Comparison of ENCODE assay signal across 23 cellular contexts in genomic region chr2:58890865-58891525, GRCh38.
"Had no signal": no experiment of that assay in that cellular context is flagged by ENCODE, and none has a peak within 500 bp of the region (broad histone marks: within the 10 kb centered on the region; RNA-seq: fewer than 3 reads in every experiment).

No MANE protein-coding gene starts in this region.

- H3K27me3 ChIP-seq: ascending aorta, colonic mucosa, gastroesophageal sphincter, heart left ventricle, neural progenitor cell, suprapubic skin, transverse colon, vagina had no signal

- H3K36me3 ChIP-seq: ascending aorta, colonic mucosa, gastroesophageal sphincter, heart left ventricle, neural progenitor cell, prostate gland, suprapubic skin, transverse colon, vagina had no signal

- H3K4me2 ChIP-seq: neural progenitor cell had no signal

- H3K9me3 ChIP-seq: ascending aorta, colonic mucosa, gastroesophageal sphincter, heart left ventricle, prostate gland, suprapubic skin, transverse colon, vagina had no signal

- H3K27ac Mint-ChIP-seq: activated naive CD4-positive, alpha-beta T cell treated with anti-CD3 and anti-CD28 coated beads, Interleukin-2, amount 10 ng/mL, durations not matched to agents 7 days and 5 days; neural progenitor cell; stimulated activated naive CD8-positive, alpha-beta T cell treated with anti-CD3 and anti-CD28 coated beads, Interleukin-15, Interleukin-2, amounts not matched to agents 100 ng/mL and 50 ng/mL, for 24 hours had no signal

- H3K4me1 Mint-ChIP-seq: activated naive CD4-positive, alpha-beta T cell treated with anti-CD3 and anti-CD28 coated beads, Interleukin-2, amount 10 ng/mL, durations not matched to agents 7 days and 5 days; central memory CD8-positive, alpha-beta T cell; naive thymus-derived CD4-positive, alpha-beta T cell; neural progenitor cell had no signal

- H2AFZ ChIP-seq: neural progenitor cell had no signal

- H3K4me3 ChIP-seq: ascending aorta, colonic mucosa, gastroesophageal sphincter, heart left ventricle, neural progenitor cell, prostate gland, skin epidermis, suprapubic skin, transverse colon, vagina had no signal

- H3K27me3 Mint-ChIP-seq: activated naive CD4-positive, alpha-beta T cell treated with anti-CD3 and anti-CD28 coated beads, Interleukin-2, amount 10 ng/mL, durations not matched to agents 7 days and 5 days; central memory CD8-positive, alpha-beta T cell; naive thymus-derived CD4-positive, alpha-beta T cell; stimulated activated naive CD8-positive, alpha-beta T cell treated with anti-CD3 and anti-CD28 coated beads, Interleukin-15, Interleukin-2, amounts not matched to agents 100 ng/mL and 50 ng/mL, for 24 hours had no signal

- H3K36me3 Mint-ChIP-seq: activated naive CD4-positive, alpha-beta T cell treated with anti-CD3 and anti-CD28 coated beads, Interleukin-2, amount 10 ng/mL, durations not matched to agents 7 days and 5 days; naive thymus-derived CD4-positive, alpha-beta T cell; neural progenitor cell had no signal

- H3K27ac ChIP-seq: ascending aorta, colonic mucosa, gastroesophageal sphincter, heart left ventricle, neural progenitor cell, prostate gland, skin epidermis, suprapubic skin, transverse colon, vagina had no signal

- DNase-seq: activated CD4-positive, alpha-beta T cell treated with anti-CD3 and anti-CD28 coated beads, Interleukin-2, amount 50 U/mL, for 1 hour; activated CD4-positive, CD25-positive, alpha-beta regulatory T cell treated with anti-CD3 and anti-CD28 coated beads, Interleukin-2, amount 50 U/mL, for 72 hours; activated CD8-positive, alpha-beta memory T cell treated with anti-CD3 and anti-CD28 coated beads, Interleukin-2, amount 50 U/mL, for 4 hours; activated naive CD4-positive, alpha-beta T cell treated with anti-CD3 and anti-CD28 coated beads, Interleukin-2, amount 10 ng/mL, durations not matched to agents 7 days and 5 days; activated T-cell treated with anti-CD3 and anti-CD28 coated beads, Interleukin-2, amount 50 U/mL, for 4 hours; colonic mucosa; heart left ventricle; kidney glomerular epithelial cell; left ventricle myocardium superior; naive thymus-derived CD4-positive, alpha-beta T cell; right cardiac atrium; T-helper 9 cell; transverse colon had no signal

- H3K9me3 Mint-ChIP-seq: activated naive CD4-positive, alpha-beta T cell treated with anti-CD3 and anti-CD28 coated beads, Interleukin-2, amount 10 ng/mL, durations not matched to agents 7 days and 5 days; activated T-cell treated with anti-CD3 and anti-CD28 coated beads, Interleukin-2, amount 50 U/mL, for 4 hours; neural progenitor cell; stimulated activated naive CD8-positive, alpha-beta T cell treated with anti-CD3 and anti-CD28 coated beads, Interleukin-15, Interleukin-2, amounts not matched to agents 100 ng/mL and 50 ng/mL, for 24 hours had no signal

- H3K4me3 Mint-ChIP-seq: activated naive CD4-positive, alpha-beta T cell treated with anti-CD3 and anti-CD28 coated beads, Interleukin-2, amount 10 ng/mL, durations not matched to agents 7 days and 5 days; activated T-cell treated with anti-CD3 and anti-CD28 coated beads, Interleukin-2, amount 50 U/mL, for 4 hours; central memory CD8-positive, alpha-beta T cell; naive thymus-derived CD4-positive, alpha-beta T cell; neural progenitor cell; stimulated activated naive CD8-positive, alpha-beta T cell treated with anti-CD3 and anti-CD28 coated beads, Interleukin-15, Interleukin-2, amounts not matched to agents 100 ng/mL and 50 ng/mL, for 24 hours had no signal

- ATAC-seq: activated T-cell treated with anti-CD3 and anti-CD28 coated beads, Interleukin-2, amount 50 U/mL, for 4 hours; esophagus mucosa; gastroesophageal sphincter; heart left ventricle; left ventricle myocardium superior; naive thymus-derived CD4-positive, alpha-beta T cell; right cardiac atrium had no signal

- H3K4me1 ChIP-seq: ascending aorta, colonic mucosa, gastroesophageal sphincter, neural progenitor cell, prostate gland, transverse colon, vagina had no signal
